Comparison of ENCODE assay signal across 19 cellular contexts in genomic region chr7:47406766-47407129, GRCh38.
DNase-seq lines count a peak whose midpoint lies in the region; ATAC-seq and TF ChIP-seq lines count a peak whose summit lies in the region.
"Had no signal": no experiment of that assay in that cellular context is flagged by ENCODE, and none has a peak within 500 bp of the region (broad histone marks: within the 10 kb centered on the region; RNA-seq: fewer than 3 reads in every experiment).

No MANE protein-coding gene starts in this region.

- H3K27me3 ChIP-seq in Panc1 (ENCODE audit: control insufficient read depth, insufficient read depth, low read length) (no peaks in the 10 kb centered on the region), esophagus (ENCODE audit: control insufficient read depth in 1 of 2, insufficient read depth in 2 of 2, low read length in 2 of 2) (no peaks in the 10 kb centered on the region), muscle layer of duodenum (ENCODE audit: low read depth, low read length) (no peaks in the 10 kb centered on the region), subcutaneous abdominal adipose tissue (ENCODE audit: control insufficient read depth in 5 of 5, insufficient read depth in 4 of 5, low read length in 5 of 5) (no peaks in the 10 kb centered on the region)
- H3K27me3 ChIP-seq: cardiac muscle cell had no signal

- no peak for TF ChIP-seq CTCF in Panc1 (IDR thresholded peaks at IDR 0.05)

- H3K27ac ChIP-seq in Panc1 (ENCODE audit: low read length), result peak overlapping the region; percentile 55
- H3K27ac ChIP-seq in esophagus (ENCODE audit: low read depth in 2 of 2, low read length in 1 of 2), result peak overlapping the region; percentile 45 to 75
- H3K27ac ChIP-seq in muscle layer of duodenum (ENCODE audit: low read length), result peak overlapping the region; percentile 30
- H3K27ac ChIP-seq in subcutaneous abdominal adipose tissue (ENCODE audit: low read depth, low read length), result peak overlapping the region; percentile 81
- H3K27ac ChIP-seq: cardiac muscle cell had no signal

- H3K4me3 ChIP-seq in Panc1 (ENCODE audit: low read depth in 2 of 2, low read length in 2 of 2) (no peak overlapping the region), esophagus (ENCODE audit: low read depth in 1 of 2, low read length in 2 of 2) (no peak overlapping the region), muscle layer of duodenum (ENCODE audit: low read depth in 1 of 2, low read length in 2 of 2) (no peak overlapping the region), subcutaneous abdominal adipose tissue (ENCODE audit: low read depth in 1 of 5, low read length in 5 of 5) (peak overlapping the region in 1 of 5 donors; percentile 23)
- H3K4me3 ChIP-seq: cardiac muscle cell, GM12878 had no signal

- DNase-seq in Panc1 (ENCODE audit: low read depth, low spot score), result no peak
- DNase-seq in activated CD4-positive, alpha-beta T cell treated with anti-CD3 and anti-CD28 coated beads, Interleukin-2, amount 50 U/mL, for 1 hour, result no peak
- no peak for DNase-seq in iPS-NIHi7 (ENCODE audit: extremely low spot score)
- DNase-seq in Kasumi-1 (lab: John Stamatoyannopoulos, UW), result no peak
- DNase-seq: activated CD4-positive, alpha-beta memory T cell treated with anti-CD3 and anti-CD28 coated beads for 36 hours; activated T-cell treated with anti-CD3 and anti-CD28 coated beads, Interleukin-2, amount 50 U/mL, for 48 hours; effector CD8-positive, alpha-beta T cell; H9; left cardiac atrium; naive thymus-derived CD4-positive, alpha-beta T cell; right cardiac atrium; stimulated activated CD4-positive, alpha-beta T cell treated with anti-CD3 and anti-CD28 coated beads, Interleukin-2, amount 100 ng/mL, for 48 hours had no signal

- intact Hi-C loops in Panc1 (cut with micrococcal nuclease; ENCODE audit: unreplicated experiment), result no loop called here

- 45 to 46% methylated on average over 11 of the region's 11 CpGs for WGBS in esophagus, 2 donors

- no peaks in the 10 kb centered on the region for H3K9me3 ChIP-seq in Panc1 (ENCODE audit: control insufficient read depth, insufficient read depth, low read depth, low read length)
- no peaks in the 10 kb centered on the region for H3K9me3 ChIP-seq in esophagus (ENCODE audit: control insufficient read depth in 2 of 2, insufficient read depth in 1 of 2, low read depth in 1 of 2, low read length in 1 of 2)
- H3K9me3 ChIP-seq in muscle layer of duodenum (ENCODE audit: control insufficient read depth in 1 of 2, low read length in 2 of 2), result no peaks in the 10 kb centered on the region
- H3K9me3 ChIP-seq in subcutaneous abdominal adipose tissue (ENCODE audit: control insufficient read depth in 5 of 5, low read length in 5 of 5), result no peaks in the 10 kb centered on the region

- H3K9ac ChIP-seq in subcutaneous abdominal adipose tissue (ENCODE audit: low read length in 5 of 5), result no peak overlapping the region

- BruUV-seq in Panc1 (replicated peaks; lab: Mats Ljungman, UMichigan), result no TSS peak

- ATAC-seq in Panc1 (no peak), GM18502 (IDR thresholded peaks at IDR 0.05; ENCODE audit: poor library complexity, unreplicated experiment) (no peak)
- ATAC-seq: activated naive CD4-positive, alpha-beta T cell treated with anti-CD3 and anti-CD28 coated beads, Interleukin-2, amount 50 U/mL, for 72 hours; GM12878; naive thymus-derived CD4-positive, alpha-beta T cell had no signal

- POLR2A ChIA-PET in Panc1 (lab: Charles Lee), result no interaction called here

- in situ Hi-C loops in Panc1 (cut with HindIII; ENCODE audit: low pct_unique_long_range_greater_than_20kb, low sequenced_read_pairs), result no loop called here

- H3K36me3 ChIP-seq in Panc1 (ENCODE audit: control insufficient read depth, insufficient read depth, low read length) (peaks cover 59% of the 10 kb centered on the region), esophagus (ENCODE audit: control insufficient read depth in 2 of 2, insufficient read depth in 2 of 2, low read length in 1 of 2) (peaks cover 0 to 6% of the 10 kb centered on the region in 2 donors), muscle layer of duodenum (ENCODE audit: control insufficient read depth in 1 of 2, insufficient read depth in 2 of 2, low read length in 2 of 2) (peaks cover 4 to 14% of the 10 kb centered on the region in 2 donors), subcutaneous abdominal adipose tissue (ENCODE audit: control insufficient read depth in 5 of 5, insufficient read depth in 5 of 5, low read length in 5 of 5) (peaks cover 8 to 76% (median 33%) of the 10 kb centered on the region in 5 donors)
- H3K36me3 ChIP-seq: cardiac muscle cell had no signal

- CTCF ChIA-PET in Panc1 (lab: Charles Lee), result no interaction called here

- H3K4me1 ChIP-seq in Panc1 (ENCODE audit: control insufficient read depth, insufficient read depth, low read length), result peaks cover 65% of the 10 kb centered on the region
- H3K4me1 ChIP-seq in esophagus (ENCODE audit: control insufficient read depth in 2 of 2, insufficient read depth in 2 of 2, low read length in 1 of 2), result peaks cover 3 to 23% of the 10 kb centered on the region in 2 donors
- H3K4me1 ChIP-seq in muscle layer of duodenum (ENCODE audit: control insufficient read depth in 1 of 2, insufficient read depth in 2 of 2, low read length in 2 of 2), result peaks cover 11 to 14% of the 10 kb centered on the region in 2 donors
- H3K4me1 ChIP-seq in subcutaneous abdominal adipose tissue (ENCODE audit: control insufficient read depth in 5 of 5, insufficient read depth in 5 of 5, low read length in 5 of 5), result peaks cover 4 to 41% (median 29%) of the 10 kb centered on the region in 5 donors

Comparison
In these comparisons a context has a peak if more than half of its experiments do, and no peak if none do; other contexts are left out.
1. H3K27ac ChIP-seq: peak in every context shown above with its lines; median percentile 81 in subcutaneous abdominal adipose tissue; 60 in esophagus; 55 in Panc1; 30 in muscle layer of duodenum.